Comparison of ENCODE assay signal across 1 cellular context in the genomic region with DNA sequence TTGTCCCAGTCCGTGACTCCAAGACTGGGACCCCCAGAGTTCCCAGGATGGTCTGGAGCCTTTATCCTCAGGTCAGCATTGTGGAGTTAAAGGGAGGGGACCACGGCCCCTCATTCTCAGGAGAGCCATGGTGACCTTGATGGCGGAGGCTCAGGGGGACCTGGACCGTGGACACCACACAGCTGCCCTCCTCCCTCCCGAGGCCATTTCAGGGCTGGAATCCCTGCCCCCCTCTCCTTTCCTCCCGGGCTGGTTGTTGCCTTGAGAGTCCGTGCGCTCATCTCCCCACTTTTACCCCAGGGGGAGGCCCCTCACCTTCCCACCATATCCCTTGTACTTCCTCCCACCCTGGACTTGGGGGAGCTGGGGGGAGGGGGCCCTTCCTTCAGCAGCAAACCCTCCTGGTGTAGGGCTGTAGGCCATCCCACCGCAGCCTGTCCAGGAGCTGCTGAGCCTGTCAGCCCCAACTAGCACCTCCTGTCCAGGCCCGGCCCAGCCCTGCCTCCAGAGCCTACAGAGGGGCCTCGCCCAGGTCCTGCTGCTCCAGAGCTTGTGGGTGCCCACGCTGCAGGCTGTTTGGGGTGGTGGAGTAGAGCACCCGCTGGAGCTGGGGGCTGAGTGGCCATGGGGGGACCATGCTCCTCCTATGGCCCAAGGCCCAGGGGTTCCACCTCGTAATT.
TF ChIP-seq lines count a peak whose summit lies in the region.

No MANE protein-coding gene starts in this region.

TF ChIP-seq in HepG2, 621 proteins besides CTCF, POLR2A, EP300 and RAD21:
- no peak for TF ChIP-seq ZNF749 (CRISPR knock-in tag; IDR thresholded peaks at IDR 0.05; ENCODE audit: borderline replicate concordance)
- peak; percentile 65 for TF ChIP-seq AGO2 (optimal IDR thresholded peaks at IDR 0.05; ENCODE audit: low read depth, low read length)
- 0 out of 2 replicates have a peak, but pooled peaks have one; percentile 55 for TF ChIP-seq AKAP8 (CRISPR knock-in tag; IDR thresholded peaks at IDR 0.05)
